In the genomic region with DNA sequence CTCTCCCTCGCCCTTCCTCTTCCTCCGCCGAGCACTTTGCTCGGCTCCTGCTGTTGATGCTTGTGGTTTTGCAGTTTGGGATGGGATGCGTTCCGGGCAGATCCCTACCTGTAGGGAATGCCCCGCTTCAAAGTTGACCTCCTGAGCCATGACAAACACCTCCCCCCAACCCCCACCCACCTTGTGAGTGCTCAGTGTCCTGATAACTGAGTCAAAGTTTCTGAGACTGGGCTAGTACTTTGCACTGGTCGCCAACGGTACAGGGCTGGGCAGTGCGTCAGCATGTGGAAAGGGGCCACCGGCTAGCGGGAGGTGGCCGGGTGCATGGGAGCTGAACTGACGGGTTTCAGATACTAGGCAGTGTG, we compare ENCODE assay signal across 8 cellular contexts. TPM values are rescaled to one million over a fixed set of nuclear protein-coding genes. Genes with fewer than 3 reads are reported as not detected.
A peak's percentile ranks its signal among the peaks of the same experiment; 100 is the strongest.
DNase-seq lines count a peak whose midpoint lies in the region; ATAC-seq, FAIRE-seq and TF ChIP-seq lines count a peak whose summit lies in the region.

No MANE protein-coding gene starts in this region.

- H3K27me3 ChIP-seq in BLaER1 treated with 17β-estradiol and CSF1 and Interleukin-3, amounts not matched to agents 10 nM and 100 nM = no peaks in the 10 kb centered on the region
- no peaks in the 10 kb centered on the region for H3K27me3 ChIP-seq in esophagus muscularis mucosa
- H3K27me3 ChIP-seq in upper lobe of right lung = no peaks in the 10 kb centered on the region

- TF ChIP-seq POLR2A in esophagus muscularis mucosa (IDR thresholded peaks at IDR 0.05; ENCODE audit: low read depth) = no peak

- H3K4me2 ChIP-seq in BLaER1 treated with 17β-estradiol and CSF1 and Interleukin-3, amounts not matched to agents 10 nM and 100 nM = peak overlapping the region; percentile 86 to 98 (median 95)

- intact Hi-C loops in esophagus muscularis mucosa (cut with DNase I) = loop anchor here (5.0 kb wide), 2 partner anchors 57 to 138 kb away; a partner anchor contains a TSS
- intact Hi-C loops in upper lobe of right lung (cut with DNase I) = no loop called here

- no peak for FAIRE-seq in D721Med (lab: Jason Lieb, UNC)

- peaks cover 13 to 31% (median 25%) of the 10 kb centered on the region in 10 experiments for H3K4me1 ChIP-seq in BLaER1 treated with 17β-estradiol and CSF1 and Interleukin-3, amounts not matched to agents 10 nM and 100 nM
- peaks cover 0 to 31% (median 29%) of the 10 kb centered on the region in 4 donors for H3K4me1 ChIP-seq in esophagus muscularis mucosa
- peaks cover 13% of the 10 kb centered on the region for H3K4me1 ChIP-seq in upper lobe of right lung

- DNase-seq in HT1080 (ENCODE audit: low read depth) = peak; percentile 29
- DNase-seq in activated CD4-positive, alpha-beta T cell treated with anti-CD3 and anti-CD28 coated beads, Interleukin-2, amount 50 U/mL, for 48 hours = peak; percentile 30 to 52
- no peak for DNase-seq in esophagus muscularis mucosa (ENCODE audit: extremely low spot score)
- DNase-seq in naive B cell = no peak
- peak; percentile 72 for DNase-seq in upper lobe of right lung
- DNase-seq in D721Med (ENCODE audit: insufficient read length, low spot score) = no peak

- H3K27me3 Mint-ChIP-seq in naive B cell = no peaks in the 10 kb centered on the region

- peaks cover 0 to 5% (median 0%) of the 10 kb centered on the region in 11 experiments; a peak in 1 of 22 replicates for H3K36me3 ChIP-seq in BLaER1 treated with 17β-estradiol and CSF1 and Interleukin-3, amounts not matched to agents 10 nM and 100 nM
- H3K36me3 ChIP-seq in esophagus muscularis mucosa (no peaks in the 10 kb centered on the region), upper lobe of right lung (no peaks in the 10 kb centered on the region)

- no peaks in the 10 kb centered on the region for H3K9me3 ChIP-seq in BLaER1 treated with 17β-estradiol and CSF1 and Interleukin-3, amounts not matched to agents 10 nM and 100 nM (replicated peaks in 1 of 11)
- H3K9me3 ChIP-seq in esophagus muscularis mucosa (no peaks in the 10 kb centered on the region), upper lobe of right lung (no peaks in the 10 kb centered on the region)

- peaks cover 0 to 23% (median 4%) of the 10 kb centered on the region in 11 experiments; a peak in 10 of 22 replicates for H4K20me1 ChIP-seq in BLaER1 treated with 17β-estradiol and CSF1 and Interleukin-3, amounts not matched to agents 10 nM and 100 nM

- peaks cover 0 to 14% of the 10 kb centered on the region in 2 donors for H3K36me3 Mint-ChIP-seq in naive B cell

- H3K27ac ChIP-seq in BLaER1 treated with 17β-estradiol and CSF1 and Interleukin-3, amounts not matched to agents 10 nM and 100 nM = peak overlapping the region; percentile 59 to 91 (median 83); a peak in 20 of 22 replicates
- H3K27ac ChIP-seq in esophagus muscularis mucosa (replicated peaks in 1 of 4) (peak overlapping the region; percentile 89 to 97 (median 93)), upper lobe of right lung (peak overlapping the region; percentile 88)

- peak overlapping the region; percentile 82 to 93 (median 90) for H3K9ac ChIP-seq in BLaER1 treated with 17β-estradiol and CSF1 and Interleukin-3, amounts not matched to agents 10 nM and 100 nM

- WGBS in esophagus muscularis mucosa = under 1% methylated on average over 14 of the region's 14 CpGs

- ATAC-seq in GM19397 (IDR thresholded peaks at IDR 0.05; ENCODE audit: unreplicated experiment) (peak; percentile 5), naive B cell (ENCODE audit: low read depth in 2 of 2) (no peak), upper lobe of right lung (peak; percentile 14)

- TF ChIP-seq CTCF in esophagus muscularis mucosa (IDR thresholded peaks at IDR 0.05) (no peak), upper lobe of right lung (IDR thresholded peaks at IDR 0.05) (no peak), D721Med (IDR thresholded peaks at IDR 0.05; ENCODE audit: insufficient read depth, missing control alignments) (no peak)

- H3K9me3 Mint-ChIP-seq in naive B cell = peaks cover 0 to 2% (median 0%) of the 10 kb centered on the region in 7 donors

- H3K27ac Mint-ChIP-seq in naive B cell = peak overlapping the region; percentile 65 to 96 (median 83)

- peak overlapping the region; percentile 89 to 99 (median 98) for H3K4me3 Mint-ChIP-seq in naive B cell

- peak overlapping the region; percentile 79 to 98 (median 91) for H3K4me3 ChIP-seq in BLaER1 treated with 17β-estradiol and CSF1 and Interleukin-3, amounts not matched to agents 10 nM and 100 nM
- H3K4me3 ChIP-seq in esophagus muscularis mucosa (peak overlapping the region; percentile 77 to 98 (median 87)), upper lobe of right lung (peak overlapping the region; percentile 98)

- peaks cover 43 to 57% (median 51%) of the 10 kb centered on the region in 3 donors for H3K4me1 Mint-ChIP-seq in naive B cell

- no peak for TF ChIP-seq EP300 in esophagus muscularis mucosa (IDR thresholded peaks at IDR 0.05)

RNA-seq across cellular contexts. Expression of a gene that starts 0.8 kb away (rescaled TPM):
- total RNA-seq in HT1080 (2014; rRNA removed; shearing (Covaris generic)) = 8.4 and 9.1 TPM in 2 replicates
- 7.6 and 11.3 TPM in 2 replicates for polyA plus RNA-seq in HT1080 (2015; cell fraction: cytosol; rRNA removed)
- 17.1 and 20.5 TPM in 2 replicates for polyA plus RNA-seq in HT1080 (2015; cell fraction: nucleus; rRNA removed)
- total RNA-seq in esophagus muscularis mucosa = 100 to 1,000 TPM in 1 of 4 donors, 10 to 100 TPM in 3; 39.3 to 101 (median 63.7) TPM
- polyA plus RNA-seq in naive B cell (ENCODE audit: low read depth in 6 of 6) = 10 to 100 TPM; 24.0 to 90.2 (median 79.0) TPM
- total RNA-seq in upper lobe of right lung = 80.6 TPM

Comparison
In these comparisons a context has a peak if more than half of its experiments do, and no peak if none do; other contexts are left out.
1. ATAC-seq: peak in GM19397 (single experiment) and upper lobe of right lung (single experiment); none in naive B cell (0 of 2).
2. DNase-seq: peak in HT1080 (single experiment), activated CD4-positive, alpha-beta T cell treated with anti-CD3 and anti-CD28 coated beads, Interleukin-2, amount 50 U/mL, for 48 hours (2 of 2) and upper lobe of right lung (single experiment); none in esophagus muscularis mucosa (single experiment), naive B cell (single experiment) and D721Med (single experiment).
3. Peak in every context shown above with its lines, with median percentiles within 50 percentile points of each other: H3K27ac ChIP-seq and H3K4me3 ChIP-seq.